In the genomic region with DNA sequence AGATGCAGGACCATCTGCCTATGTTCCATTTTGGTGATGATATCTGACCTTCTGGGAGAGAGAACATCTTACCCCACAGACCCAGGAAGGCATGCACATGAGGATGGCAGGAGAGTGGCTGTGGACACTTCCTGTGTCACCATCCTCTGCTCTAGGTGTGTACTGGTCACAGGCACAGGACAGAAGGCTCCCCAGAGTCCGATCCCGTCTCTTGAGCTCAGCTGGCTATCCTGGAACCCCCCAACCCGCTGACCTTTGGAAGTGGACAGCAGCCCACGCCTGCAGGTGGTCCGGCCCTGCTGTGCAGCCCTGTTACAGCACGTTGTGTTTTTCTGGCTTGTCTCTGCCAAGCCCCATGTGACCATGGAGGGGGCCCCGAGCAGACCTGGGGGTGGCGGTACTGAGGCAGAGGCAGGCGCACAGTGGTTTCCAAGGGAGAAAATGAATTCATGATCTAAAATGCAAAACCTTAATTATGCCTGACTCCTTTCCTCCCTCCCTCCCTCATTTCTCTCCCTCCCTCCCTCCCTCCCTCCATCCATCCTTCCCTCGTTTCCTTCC, we compare ENCODE assay signal across 18 cellular contexts.
DNase-seq lines count a peak whose midpoint lies in the region; ATAC-seq, FAIRE-seq and TF ChIP-seq lines count a peak whose summit lies in the region.
"Had no signal": no experiment of that assay in that cellular context is flagged by ENCODE, and none has a peak within 500 bp of the region (broad histone marks: within the 10 kb centered on the region; RNA-seq: fewer than 3 reads in every experiment).

No MANE protein-coding gene starts in this region.

- H3K36me3 Mint-ChIP-seq in naive thymus-derived CD4-positive, alpha-beta T cell: peaks cover 0 to 6% (median 6%) of the 10 kb centered on the region in 5 donors

- TF ChIP-seq CTCF in DND-41 (IDR thresholded peaks at IDR 0.05; ENCODE audit: borderline replicate concordance, extremely low read depth, low read length, poor library complexity, severe bottlenecking) (peak; percentile 37), KMS-11 (conservative IDR thresholded peaks at IDR 0.05; ENCODE audit: low read depth, low read length) (no peak), GM12878 (IDR thresholded peaks at IDR 0.05 in 2 of 3, conservative IDR thresholded peaks at IDR 0.05 in 1 of 3; ENCODE audit: control insufficient read depth in 2 of 3, extremely low read depth in 1 of 3, insufficient read depth in 1 of 3, low read depth in 3 of 3, low read length in 3 of 3) (no peak), tibial artery (IDR thresholded peaks at IDR 0.05) (no peak), Peyer's patch (IDR thresholded peaks at IDR 0.05) (no peak)

- 88% methylated on average over 9 of the region's 10 CpGs for WGBS in GM12878 (ENCODE audit: insufficient coverage, insufficient replicate concordance, low lambda C conversion rate, missing lambda C conversion rate)
- WGBS in neuronal stem cell (ENCODE audit: extremely low coverage in 2 of 2, insufficient read length in 2 of 2, insufficient replicate concordance in 1 of 2), 2 donors: 100% methylated on average over 1 of the region's 10 CpGs; no CpG with 5 or more reads in 1 of the 2 donors

- H2AFZ ChIP-seq in DND-41 (ENCODE audit: low read depth, low read length) (no peak overlapping the region), KMS-11 (ENCODE audit: low read depth) (no peak overlapping the region), GM12878 (ENCODE audit: control insufficient read depth, low read depth, low read length) (no peak overlapping the region), neuronal stem cell (ENCODE audit: low read length) (no peak overlapping the region)

- H2AK5ac ChIP-seq in neuronal stem cell (ENCODE audit: low read depth, low read length): no peak overlapping the region

- H3K4me3 ChIP-seq in DND-41 (ENCODE audit: low read depth in 1 of 2, low read length in 2 of 2) (no peak overlapping the region), KMS-11 (IDR thresholded peaks at IDR 0.05; ENCODE audit: insufficient read depth, low read depth, low read length) (no peak overlapping the region), GM12878 (no peak overlapping the region), neuronal stem cell (ENCODE audit: low read length in 2 of 2) (no peak overlapping the region), tibial artery (no peak overlapping the region), Peyer's patch (no peak overlapping the region)
- no peak overlapping the region for H3K4me3 ChIP-seq in naive thymus-derived CD4-positive, alpha-beta T cell (ENCODE audit: low read length)
- H3K4me3 ChIP-seq: HAP-1, MG63 had no signal

- in situ Hi-C loops in GM12878 (cut with MboI): no loop called here

- TF ChIP-seq RAD21 in GM12878 (IDR thresholded peaks at IDR 0.05; ENCODE audit: insufficient read depth, low read depth, low read length): no peak

- H3K18ac ChIP-seq in neuronal stem cell (ENCODE audit: low read length): peak overlapping the region; percentile 3

- peak overlapping the region; percentile 69 for H3K23ac ChIP-seq in neuronal stem cell (ENCODE audit: low read depth, low read length, poor library complexity)

- H4K20me1 ChIP-seq in DND-41 (ENCODE audit: insufficient read depth, low read length) (no peaks in the 10 kb centered on the region), KMS-11 (ENCODE audit: insufficient read depth) (no peaks in the 10 kb centered on the region), GM12878 (ENCODE audit: control insufficient read depth, insufficient read depth) (no peaks in the 10 kb centered on the region)

- H3K27ac Mint-ChIP-seq in naive thymus-derived CD4-positive, alpha-beta T cell: no peak overlapping the region
- H3K27ac Mint-ChIP-seq: CD4-positive, alpha-beta T cell; T-helper 17 cell had no signal

- no peak overlapping the region for H2BK15ac ChIP-seq in neuronal stem cell (ENCODE audit: low read length)

- H3K4me1 ChIP-seq in DND-41 (ENCODE audit: insufficient read depth, low read length) (peaks cover 87% of the 10 kb centered on the region), KMS-11 (ENCODE audit: low read depth, poor library complexity, severe bottlenecking) (peaks cover 55% of the 10 kb centered on the region), GM12878 (ENCODE audit: control insufficient read depth, insufficient read depth, low read length) (peaks cover 35% of the 10 kb centered on the region), neuronal stem cell (ENCODE audit: control insufficient read depth in 2 of 2, insufficient read depth in 1 of 2, low read depth in 1 of 2, low read length in 2 of 2) (peaks cover 6 to 8% of the 10 kb centered on the region in 2 donors), tibial artery (no peaks in the 10 kb centered on the region), Peyer's patch (no peaks in the 10 kb centered on the region)
- H3K4me1 ChIP-seq in naive thymus-derived CD4-positive, alpha-beta T cell (ENCODE audit: control insufficient read depth in 2 of 2, insufficient read depth in 2 of 2, low read length in 2 of 2): no peaks in the 10 kb centered on the region
- H3K4me1 ChIP-seq: HAP-1 had no signal

- H4K8ac ChIP-seq in neuronal stem cell (ENCODE audit: low read depth, low read length): no peak overlapping the region

- ATAC-seq in DND-41 (ENCODE audit: insufficient read depth, low read depth) (no peak), GM12878 (peak; percentile 17; the same call in 1 of the 3 replicates), GM18505 (IDR thresholded peaks at IDR 0.05; ENCODE audit: unreplicated experiment) (no peak)
- ATAC-seq in naive thymus-derived CD4-positive, alpha-beta T cell: no peak
- ATAC-seq: Panc1, T-helper 17 cell had no signal

- H3K14ac ChIP-seq in neuronal stem cell (ENCODE audit: low read length): peak overlapping the region; percentile 14

- H3K9ac ChIP-seq in DND-41 (ENCODE audit: low read depth, low read length) (peak overlapping the region; percentile 52), KMS-11 (no peak overlapping the region), GM12878 (ENCODE audit: control insufficient read depth, insufficient read depth, low read length) (no peak overlapping the region), neuronal stem cell (ENCODE audit: low read depth, low read length, poor library complexity) (no peak overlapping the region)

- H3K27ac ChIP-seq in DND-41 (ENCODE audit: low read length) (peak overlapping the region; percentile 96), KMS-11 (peak overlapping the region; percentile 59; the same call in 1 of the 2 replicates), GM12878 (ENCODE audit: control insufficient read depth, insufficient read depth) (no peak overlapping the region), neuronal stem cell (replicated peaks; ENCODE audit: low read length) (no peak overlapping the region), tibial artery (no peak overlapping the region), Peyer's patch (no peak overlapping the region)
- H3K27ac ChIP-seq in naive thymus-derived CD4-positive, alpha-beta T cell (ENCODE audit: low read depth, low read length): no peak overlapping the region

- no peak for TF ChIP-seq EP300 in GM12878 (IDR thresholded peaks at IDR 0.05; ENCODE audit: borderline replicate concordance in 1 of 2, control insufficient read depth in 1 of 2, low read depth in 2 of 2, low read length in 2 of 2)

- H3K9me3 Mint-ChIP-seq in naive thymus-derived CD4-positive, alpha-beta T cell: no peaks in the 10 kb centered on the region
- H3K9me3 Mint-ChIP-seq: CD4-positive, alpha-beta T cell had no signal

- H2BK12ac ChIP-seq in neuronal stem cell (ENCODE audit: low read length): peak overlapping the region; percentile 26

- H4K91ac ChIP-seq in neuronal stem cell (ENCODE audit: low read depth, low read length, poor library complexity): no peak overlapping the region

- no peak overlapping the region for H3K4ac ChIP-seq in neuronal stem cell (ENCODE audit: low read length)

- H3K27me3 ChIP-seq in DND-41 (ENCODE audit: insufficient read depth, low read length, poor library complexity) (no peaks in the 10 kb centered on the region), KMS-11 (ENCODE audit: insufficient read depth, low read depth) (no peaks in the 10 kb centered on the region), GM12878 (replicated peaks in 1 of 2; ENCODE audit: control insufficient read depth in 2 of 2, insufficient read depth in 2 of 2, low read length in 1 of 2) (no peaks in the 10 kb centered on the region), neuronal stem cell (ENCODE audit: control insufficient read depth in 3 of 3, insufficient read depth in 3 of 3, low read depth in 1 of 3, low read length in 3 of 3) (no peaks in the 10 kb centered on the region), tibial artery (no peaks in the 10 kb centered on the region), Peyer's patch (no peaks in the 10 kb centered on the region)
- H3K27me3 ChIP-seq in naive thymus-derived CD4-positive, alpha-beta T cell (ENCODE audit: control insufficient read depth in 2 of 2, insufficient read depth in 2 of 2, low read length in 2 of 2): no peaks in the 10 kb centered on the region
- H3K27me3 ChIP-seq: MG63 had no signal

- intact Hi-C loops in GM12878 (cut with micrococcal nuclease; ENCODE audit: unreplicated experiment) (no loop called here), tibial artery (cut with DNase I; ENCODE audit: low total_unique reads) (no loop called here)
- intact Hi-C loops in naive thymus-derived CD4-positive, alpha-beta T cell (cut with micrococcal nuclease): no loop called here

- H3K4me2 ChIP-seq in DND-41 (ENCODE audit: insufficient read depth, low read length): no peak overlapping the region; the same call in 1 of the 2 replicates
- peak overlapping the region; percentile 64; the same call in 1 of the 2 replicates for H3K4me2 ChIP-seq in KMS-11
- H3K4me2 ChIP-seq in GM12878 (ENCODE audit: control insufficient read depth, insufficient read depth): no peak overlapping the region
- no peak overlapping the region for H3K4me2 ChIP-seq in neuronal stem cell (ENCODE audit: insufficient read depth, low read length, poor library complexity, severe bottlenecking)

- H3K27me3 Mint-ChIP-seq in naive thymus-derived CD4-positive, alpha-beta T cell: no peaks in the 10 kb centered on the region
- H3K27me3 Mint-ChIP-seq: CD4-positive, alpha-beta T cell; T-helper 17 cell had no signal

- H3K36me3 ChIP-seq in DND-41 (ENCODE audit: insufficient read depth, low read length): peaks cover 4% of the 10 kb centered on the region; the same call in 1 of the 2 replicates
- no peaks in the 10 kb centered on the region for H3K36me3 ChIP-seq in KMS-11 (ENCODE audit: insufficient read depth)
- no peaks in the 10 kb centered on the region; a peak in 1 of 4 replicates for H3K36me3 ChIP-seq in GM12878 (ENCODE audit: control insufficient read depth in 2 of 2, insufficient read depth in 2 of 2, low read length in 1 of 2)
- H3K36me3 ChIP-seq in neuronal stem cell (replicated peaks in 1 of 2; ENCODE audit: control insufficient read depth in 2 of 2, insufficient read depth in 2 of 2, low read length in 2 of 2): no peaks in the 10 kb centered on the region
- H3K36me3 ChIP-seq in tibial artery: no peaks in the 10 kb centered on the region
- no peaks in the 10 kb centered on the region for H3K36me3 ChIP-seq in naive thymus-derived CD4-positive, alpha-beta T cell (ENCODE audit: control insufficient read depth in 2 of 3, insufficient read depth in 3 of 3, low read length in 3 of 3)
- H3K36me3 ChIP-seq in Peyer's patch: no peaks in the 10 kb centered on the region
- H3K36me3 ChIP-seq: HAP-1, MG63 had no signal

- SMC1A ChIA-PET in GM12878 (lab: Charles Lee; ENCODE audit: uncharacterized antibody, unreplicated experiment): no interaction called here

- FAIRE-seq in GM12878 (lab: Jason Lieb, UNC): no peak
- FAIRE-seq: HTR-8/SVneo had no signal

- DNase-seq in DND-41: peak; percentile 45
- DNase-seq in GM12878 (ENCODE audit: low read depth, low spot score): no peak
- no peak for DNase-seq in neuronal stem cell (ENCODE audit: low spot score)
- no peak for DNase-seq in tibial artery
- no peak for DNase-seq in naive thymus-derived CD4-positive, alpha-beta T cell
- DNase-seq in Peyer's patch: no peak
- DNase-seq: CD4-positive, alpha-beta T cell; MG63; NCI-H1105; NCI-H1694 treated with DMSO at 0.1 percent for 48 hours; NCI-H69; SHP77 treated with DMSO at 0.1 percent for 48 hours; T-helper 17 cell had no signal

- POLR2A ChIA-PET in GM12878 (lab: Charles Lee): no interaction called here
- POLR2A ChIA-PET in naive thymus-derived CD4-positive, alpha-beta T cell (lab: Charles Lee): no interaction called here

- H3K9me3 ChIP-seq in DND-41 (ENCODE audit: insufficient read depth, low read length, severe bottlenecking) (no peaks in the 10 kb centered on the region), GM12878 (replicated peaks; ENCODE audit: control insufficient read depth, insufficient read depth, low read length) (no peaks in the 10 kb centered on the region), neuronal stem cell (replicated peaks in 1 of 2; ENCODE audit: control insufficient read depth in 2 of 2, insufficient read depth in 1 of 2, low read depth in 1 of 2, low read length in 2 of 2) (no peaks in the 10 kb centered on the region), tibial artery (no peaks in the 10 kb centered on the region), Peyer's patch (no peaks in the 10 kb centered on the region)
- no peaks in the 10 kb centered on the region for H3K9me3 ChIP-seq in naive thymus-derived CD4-positive, alpha-beta T cell (ENCODE audit: control insufficient read depth in 2 of 3, low read length in 3 of 3)
- H3K9me3 ChIP-seq: HAP-1, MG63 had no signal

- H3K79me2 ChIP-seq in DND-41 (ENCODE audit: insufficient read depth, low read length) (peaks cover 92% of the 10 kb centered on the region), KMS-11 (ENCODE audit: insufficient read depth, low read depth) (no peaks in the 10 kb centered on the region), GM12878 (ENCODE audit: control insufficient read depth, insufficient read depth, low read length) (peaks cover 16% of the 10 kb centered on the region)

- no peak overlapping the region for H2BK120ac ChIP-seq in neuronal stem cell (ENCODE audit: low read depth, low read length)

- H3K79me1 ChIP-seq in neuronal stem cell (ENCODE audit: low read depth, low read length): peaks cover 7% of the 10 kb centered on the region

- peaks cover 0 to 23% (median 12%) of the 10 kb centered on the region in 7 donors for H3K4me1 Mint-ChIP-seq in naive thymus-derived CD4-positive, alpha-beta T cell

- BruUV-seq in GM12878 (replicated peaks; lab: Mats Ljungman, UMichigan): no TSS peak

- CTCF ChIA-PET in GM12878 (lab: Yijun Ruan, JAX): no interaction called here
- CTCF ChIA-PET in naive thymus-derived CD4-positive, alpha-beta T cell (lab: Charles Lee): interaction anchor here (0.7 kb wide), 1 partner anchor 11 kb away, joined by 5 read pairs; no protein-coding TSS in a partner anchor

- RAD21 ChIA-PET in GM12878 (lab: Charles Lee; ENCODE audit: unreplicated experiment): no interaction called here

- H3K4me3 Mint-ChIP-seq in naive thymus-derived CD4-positive, alpha-beta T cell: no peak overlapping the region
- H3K4me3 Mint-ChIP-seq: CD4-positive, alpha-beta T cell had no signal

- no peak overlapping the region for H2BK5ac ChIP-seq in neuronal stem cell (ENCODE audit: low read length)

- no peak for TF ChIP-seq POLR2A in GM12878 (IDR thresholded peaks at IDR 0.05; ENCODE audit: low read depth, low read length)
- TF ChIP-seq POLR2A in GM18505 (IDR thresholded peaks at IDR 0.05; ENCODE audit: borderline replicate concordance, extremely low read depth, insufficient read depth, insufficient read length): no peak
- no peak for TF ChIP-seq POLR2A in Peyer's patch (IDR thresholded peaks at IDR 0.05)

Comparison
In these comparisons a context has a peak if more than half of its experiments do, and no peak if none do; other contexts are left out.
1. H3K27ac ChIP-seq: peak in DND-41 (single experiment) and KMS-11 (single experiment); none in GM12878 (single experiment), neuronal stem cell (single experiment), tibial artery (0 of 2), naive thymus-derived CD4-positive, alpha-beta T cell (single experiment) and Peyer's patch (0 of 4).